Comparison of ENCODE assay signal across 8 cellular contexts in genomic region chr16:67719778-67720144, GRCh38. TPM values are rescaled to one million over a fixed set of nuclear protein-coding genes. Genes with fewer than 3 reads are reported as not detected.
DNase-seq lines count a peak whose midpoint lies in the region; ATAC-seq and TF ChIP-seq lines count a peak whose summit lies in the region.

No MANE protein-coding gene starts in this region.

- TF ChIP-seq RAD21 in HCT116 (IDR thresholded peaks at IDR 0.05; ENCODE audit: low read depth) = no peak

- H3K4me2 ChIP-seq in HCT116 (ENCODE audit: low read length) = peak overlapping the region; percentile 85
- peak overlapping the region; percentile 89 for H3K4me2 ChIP-seq in OCI-LY3 (ENCODE audit: low read length)
- H3K4me2 ChIP-seq in osteoblast (ENCODE audit: insufficient read depth, low read length) = peak overlapping the region; percentile 100

- no peaks in the 10 kb centered on the region for H4K20me1 ChIP-seq in HCT116 (ENCODE audit: insufficient read depth)
- H4K20me1 ChIP-seq in OCI-LY3 (ENCODE audit: insufficient read depth, low read length) = no peaks in the 10 kb centered on the region
- peaks cover 11% of the 10 kb centered on the region for H4K20me1 ChIP-seq in osteoblast (ENCODE audit: insufficient read depth, low read length)

- peaks cover 7 to 19% of the 10 kb centered on the region in 2 experiments; a peak in 3 of 4 replicates for H3K4me1 ChIP-seq in HCT116 (ENCODE audit: control insufficient read depth in 1 of 2, insufficient read depth in 2 of 2, low read length in 2 of 2)
- H3K4me1 ChIP-seq in OCI-LY3 (ENCODE audit: low read length) = peaks cover 10% of the 10 kb centered on the region; the same call in 1 of the 2 replicates
- peaks cover 32% of the 10 kb centered on the region for H3K4me1 ChIP-seq in osteoblast (ENCODE audit: insufficient read depth, low read length)

- H3K36me3 ChIP-seq in HCT116 (ENCODE audit: control insufficient read depth in 1 of 2, insufficient read depth in 2 of 2, low read length in 2 of 2) (peaks cover 2 to 5% of the 10 kb centered on the region in 2 experiments; a peak in 1 of 4 replicates), OCI-LY3 (replicated peaks; ENCODE audit: low read depth, low read length) (peaks cover 6% of the 10 kb centered on the region), osteoblast (ENCODE audit: insufficient read depth, low read length) (peaks cover 8% of the 10 kb centered on the region)

- H3K9me2 ChIP-seq in HCT116 (ENCODE audit: insufficient read depth) = no peaks in the 10 kb centered on the region

- H3K9me3 ChIP-seq in HCT116 (ENCODE audit: control insufficient read depth in 1 of 2, insufficient read depth in 1 of 2, low read depth in 1 of 2, low read length in 2 of 2) = no peaks in the 10 kb centered on the region
- no peaks in the 10 kb centered on the region for H3K9me3 ChIP-seq in OCI-LY3 (ENCODE audit: insufficient read depth, low read length)
- H3K9me3 ChIP-seq in osteoblast (ENCODE audit: low read depth, low read length) = no peaks in the 10 kb centered on the region

- CTCF ChIA-PET in HCT116 (lab: Charles Lee) = interaction anchor here (0.7 to 1.3 kb wide), 5 partner anchors 10 to 199 kb away, joined by 3 to 6 read pairs (median 3); no protein-coding TSS in a partner anchor

- no peaks in the 10 kb centered on the region for H3K27me3 ChIP-seq in HCT116 (ENCODE audit: insufficient read depth, low read length)
- no peaks in the 10 kb centered on the region for H3K27me3 ChIP-seq in OCI-LY3 (ENCODE audit: low read depth, low read length)
- no peaks in the 10 kb centered on the region for H3K27me3 ChIP-seq in osteoblast (ENCODE audit: insufficient read depth, low read length)

- H3K27ac ChIP-seq in HCT116 (ENCODE audit: low read depth, low read length) (peak overlapping the region; percentile 55), OCI-LY3 (ENCODE audit: low read length) (peak overlapping the region; percentile 36), angular gyrus (ENCODE audit: low read depth, low read length) (peak overlapping the region; percentile 83), osteoblast (ENCODE audit: low read depth, low read length) (peak overlapping the region; percentile 94)

- H3K79me2 ChIP-seq in HCT116 (ENCODE audit: insufficient read depth, low read length) (peaks cover 41% of the 10 kb centered on the region), OCI-LY3 (ENCODE audit: low read length) (peaks cover 39% of the 10 kb centered on the region), osteoblast (ENCODE audit: insufficient read depth, low read length) (peaks cover 43% of the 10 kb centered on the region)

- TSS peak; percentile 97 for BruUV-seq in HCT116 (replicated peaks; lab: Mats Ljungman, UMichigan)

- peak overlapping the region; percentile 88 for H3K9ac ChIP-seq in HCT116 (ENCODE audit: low read length)
- peak overlapping the region; percentile 92 for H3K9ac ChIP-seq in OCI-LY3 (ENCODE audit: low read length)

- no peak for TF ChIP-seq CTCF in HCT116 (IDR thresholded peaks at IDR 0.05 in 2 of 3, conservative IDR thresholded peaks at IDR 0.05 in 1 of 3; ENCODE audit: borderline replicate concordance in 1 of 3, insufficient read depth in 1 of 3, low read depth in 2 of 3, low read length in 2 of 3)
- TF ChIP-seq CTCF in OCI-LY3 (IDR thresholded peaks at IDR 0.05; ENCODE audit: low read depth, low read length) = no peak
- no peak for TF ChIP-seq CTCF in osteoblast (IDR thresholded peaks at IDR 0.05; ENCODE audit: extremely low read depth, low read depth, low read length)

- intact Hi-C loops in HCT116 (cut with micrococcal nuclease) (no loop called here), left cardiac atrium (cut with DNase I) (loop anchor here in 1 of 2 donors (5.0 kb wide), 1 partner anchor 47 kb away; no protein-coding TSS in a partner anchor)

- POLR2A ChIA-PET in HCT116 (lab: Charles Lee) = interaction anchor here (0.8 kb wide), 2 partner anchors 87 to 216 kb away, joined by 3 read pairs; partner anchors contain the start of genes RANBP10 and TSNAXIP1

- DNase-seq in DMS 273 (lab: John Stamatoyannopoulos, UW; ENCODE audit: unreplicated experiment) (peak; percentile 57), DMS 273 treated with DMSO at 0.1 percent for 48 hours (lab: John Stamatoyannopoulos, UW) (no peak), HCT116 (ENCODE audit: low read depth, low spot score) (no peak), left cardiac atrium (peak; percentile 37), osteoblast (ENCODE audit: insufficient read length, low spot score, missing footprints) (peak; percentile 87)

- peak; percentile 49 for ATAC-seq in HCT116
- peak; percentile 70 to 75 for ATAC-seq in left cardiac atrium
- ATAC-seq in GM19467 (IDR thresholded peaks at IDR 0.05; ENCODE audit: unreplicated experiment) = no peak

- TF ChIP-seq POLR2A in HCT116 (IDR thresholded peaks at IDR 0.05; ENCODE audit: borderline replicate concordance, extremely low read depth, insufficient read depth, insufficient read length) = no peak

- H2AFZ ChIP-seq in HCT116 (ENCODE audit: low read depth, low read length, poor library complexity, severe bottlenecking) (no peak overlapping the region), OCI-LY3 (ENCODE audit: low read depth, low read length) (peak overlapping the region; percentile 87), osteoblast (ENCODE audit: low read length) (peak overlapping the region; percentile 89)

- RAD21 ChIA-PET in HCT116 (lab: Charles Lee; ENCODE audit: low non-redundant PET in 1 of 2, low total read pairs in 2 of 2, uncharacterized antibody in 2 of 2, unreplicated experiment in 2 of 2) = no interaction called here

- peak overlapping the region; percentile 84 to 96 for H3K4me3 ChIP-seq in HCT116 (replicated peaks in 1 of 2; ENCODE audit: low read depth in 1 of 2, low read length in 2 of 2)
- peak overlapping the region; percentile 98 for H3K4me3 ChIP-seq in OCI-LY3 (ENCODE audit: low read length)
- peak overlapping the region; percentile 95 for H3K4me3 ChIP-seq in osteoblast (ENCODE audit: insufficient read depth, low read length)

TF ChIP-seq in HCT116, 20 proteins besides CTCF, POLR2A, EP300 and RAD21:
- no peak for TF ChIP-seq EZH2phosphoT487 (IDR thresholded peaks at IDR 0.05; ENCODE audit: borderline replicate concordance)
- no peak for TF ChIP-seq CEBPB (IDR thresholded peaks at IDR 0.05; ENCODE audit: low read depth)
- no peak for TF ChIP-seq CBX3 (IDR thresholded peaks at IDR 0.05; ENCODE audit: low read depth)
- TF ChIP-seq JUND (IDR thresholded peaks at IDR 0.05) = no peak
- no peak for TF ChIP-seq SP1 (IDR thresholded peaks at IDR 0.05; ENCODE audit: low read depth)
- no peak for TF ChIP-seq ZFX (IDR thresholded peaks at IDR 0.05)
- no peak for TF ChIP-seq EZH2 (IDR thresholded peaks at IDR 0.05)

RNA-seq across cellular contexts. Expression of gene GFOD2, which starts 0.6 kb away (rescaled TPM):
- total RNA-seq in HCT116 (2021; ENCODE audit: unreplicated experiment) (17.4 TPM), left cardiac atrium (10 to 100 TPM; 10.1 to 11.7 TPM), osteoblast (15.9 and 19.4 TPM in 2 replicates)
- polyA plus RNA-seq in HCT116 (2012) = 11.3 and 14.2 TPM in 2 replicates

RNA-seq across cellular contexts. Expression of gene C16orf86, which starts 53.1 kb away (rescaled TPM):
- total RNA-seq in HCT116 (2021; ENCODE audit: unreplicated experiment) (0.79 TPM), left cardiac atrium (1 to 10 TPM; 3.5 to 3.7 TPM), osteoblast (6.2 and 6.9 TPM in 2 replicates)
- 0.23 and 0.25 TPM in 2 replicates for polyA plus RNA-seq in HCT116 (2012)

RNA-seq across cellular contexts. Expression of gene ENKD1, which starts 53.2 kb away (rescaled TPM):
- total RNA-seq in HCT116 (2021; ENCODE audit: unreplicated experiment) = 16.8 TPM
- 19.8 and 20.2 TPM in 2 replicates for polyA plus RNA-seq in HCT116 (2012)
- total RNA-seq in left cardiac atrium = 1 to 10 TPM; 7.6 to 9.6 TPM
- total RNA-seq in osteoblast = 13.3 and 15.9 TPM in 2 replicates

RNA-seq across cellular contexts. Expression of gene PARD6A, which starts 59.0 kb away (rescaled TPM):
- total RNA-seq in HCT116 (2021; ENCODE audit: unreplicated experiment) (5.6 TPM), left cardiac atrium (1 to 10 TPM; 2.5 to 4.8 TPM), osteoblast (2.4 and 2.9 TPM in 2 replicates)
- polyA plus RNA-seq in HCT116 (2012) = 7.5 and 9.1 TPM in 2 replicates

RNA-seq across cellular contexts. Expression of gene ACD, which starts 59.7 kb away (rescaled TPM):
- 53.8 TPM for total RNA-seq in HCT116 (2021; ENCODE audit: unreplicated experiment)
- polyA plus RNA-seq in HCT116 (2012) = 47.0 and 53.5 TPM in 2 replicates
- total RNA-seq in left cardiac atrium = 10 to 100 TPM in 1 of 2 donors, 1 to 10 TPM in 1; 9.0 to 10.2 TPM
- total RNA-seq in osteoblast = 16.5 and 18.8 TPM in 2 replicates

Comparison
In these comparisons a context has a peak if more than half of its experiments do, and no peak if none do; other contexts are left out.
1. DNase-seq: peak in DMS 273 (single experiment), left cardiac atrium (single experiment) and osteoblast (single experiment); none in DMS 273 treated with DMSO at 0.1 percent for 48 hours (single experiment) and HCT116 (single experiment).
2. H3K27ac ChIP-seq: peak in every context shown above with its lines; median percentile 94 in osteoblast; 83 in angular gyrus; 55 in HCT116; 36 in OCI-LY3.
3. Peak in every context shown above with its lines, with median percentiles within 50 percentile points of each other: H3K4me2 ChIP-seq and H3K4me3 ChIP-seq.